ENCODE assay signal across 32 cellular contexts in genomic region chr6:128417698-128418097, GRCh38.
DNase-seq lines count a peak whose midpoint lies in the region; ATAC-seq and TF ChIP-seq lines count a peak whose summit lies in the region.
"Had no signal": no experiment of that assay in that cellular context is flagged by ENCODE, and none has a peak within 500 bp of the region (broad histone marks: within the 10 kb centered on the region; RNA-seq: fewer than 3 reads in every experiment).

No MANE protein-coding gene starts in this region.

- peaks cover 6% of the 10 kb centered on the region for H3K4me1 Mint-ChIP-seq in type B pancreatic cell (ENCODE audit: unreplicated experiment)
- H3K4me1 Mint-ChIP-seq: CD8-positive, alpha-beta memory T cell had no signal

- no peaks in the 10 kb centered on the region for H3K27me3 ChIP-seq in fibroblast of lung (ENCODE audit: control insufficient read depth, insufficient read depth, low read length)
- H3K27me3 ChIP-seq in right cardiac atrium (ENCODE audit: control insufficient read depth, insufficient read depth), result no peaks in the 10 kb centered on the region
- no peaks in the 10 kb centered on the region for H3K27me3 ChIP-seq in skeletal muscle tissue (ENCODE audit: control insufficient read depth in 3 of 3, insufficient read depth in 3 of 3, low read length in 3 of 3)
- H3K27me3 ChIP-seq: colonic mucosa, pancreas, SJCRH30, stomach, thyroid gland had no signal

- H3K4me3 ChIP-seq in fibroblast of lung (replicated peaks in 1 of 4; ENCODE audit: control extremely low read depth in 1 of 4, insufficient read depth in 1 of 4, low read depth in 3 of 4, low read length in 4 of 4) (peak overlapping the region in 1 of 4 experiments; percentile 9), right cardiac atrium (ENCODE audit: low read length) (no peak overlapping the region), skeletal muscle tissue (ENCODE audit: low read length in 3 of 3) (peak overlapping the region in 2 of 3 donors; percentile 11 to 59)
- H3K4me3 ChIP-seq: colonic mucosa, pancreas, SJCRH30, stomach, thyroid gland had no signal

- H3K9me3 Mint-ChIP-seq in type B pancreatic cell, result peaks cover 6% of the 10 kb centered on the region

- H3K27ac ChIP-seq in fibroblast of lung (ENCODE audit: insufficient read depth, low read length) (peak overlapping the region; percentile 5), right cardiac atrium (ENCODE audit: low read length) (no peak overlapping the region), skeletal muscle tissue (ENCODE audit: low read depth, low read length) (no peak overlapping the region)
- H3K27ac ChIP-seq: colonic mucosa, epithelial cell of prostate, SJCRH30, stomach, thyroid gland, VCaP had no signal

- WGBS in right cardiac atrium, result 50% methylated on average over 5 of the region's 5 CpGs

- no peak overlapping the region for H3K27ac Mint-ChIP-seq in type B pancreatic cell
- H3K27ac Mint-ChIP-seq: activated CD8-positive, alpha-beta T cell treated with anti-CD3 and anti-CD28 coated beads, Interleukin-2, amount 10 ng/mL, durations not matched to agents 7 days and 5 days; CD8-positive, alpha-beta memory T cell; H9 had no signal

- no peaks in the 10 kb centered on the region for H3K27me3 Mint-ChIP-seq in type B pancreatic cell

- no peaks in the 10 kb centered on the region for H4K20me1 ChIP-seq in fibroblast of lung (ENCODE audit: control insufficient read depth, extremely low read depth, insufficient read depth, low read length)

- H3K4me2 ChIP-seq in fibroblast of lung (ENCODE audit: extremely low read depth, insufficient read depth, low read length), result peak overlapping the region; percentile 15

- peak; percentile 74 to 75 for ATAC-seq in right cardiac atrium
- ATAC-seq in HG03378 (IDR thresholded peaks at IDR 0.05; ENCODE audit: unreplicated experiment), result no peak
- ATAC-seq: activated CD8-positive, alpha-beta T cell treated with anti-CD3 and anti-CD28 coated beads, Interleukin-2, amount 10 ng/mL, durations not matched to agents 7 days and 5 days; pancreas had no signal

- no peak overlapping the region for H3K4me3 Mint-ChIP-seq in type B pancreatic cell
- H3K4me3 Mint-ChIP-seq: activated CD8-positive, alpha-beta T cell treated with anti-CD3 and anti-CD28 coated beads, Interleukin-2, amount 10 ng/mL, durations not matched to agents 7 days and 5 days; CD8-positive, alpha-beta memory T cell; H9 had no signal

- no peak overlapping the region for H2AFZ ChIP-seq in fibroblast of lung (ENCODE audit: low read length)

- DNase-seq in RPMI7951 (ENCODE audit: low read depth) (peak; percentile 62), fibroblast of lung (ENCODE audit: low read depth in 2 of 2) (peak; percentile 15 to 75), right cardiac atrium (no peak), D341Med (ENCODE audit: low spot score) (no peak), type B pancreatic cell (ENCODE audit: extremely low spot score, unreplicated experiment) (no peak)
- DNase-seq: activated CD4-positive, alpha-beta T cell treated with anti-CD3 and anti-CD28 coated beads for 4 hours; activated CD8-positive, alpha-beta T cell treated with anti-CD3 and anti-CD28 coated beads, Interleukin-2, amount 10 ng/mL, durations not matched to agents 7 days and 5 days; activated naive CD4-positive, alpha-beta T cell treated with anti-CD3 and anti-CD28 coated beads, Interleukin-2, amount 50 U/mL, for 16 hours; CD8-positive, alpha-beta memory T cell; colonic mucosa; DMS153; effector CD8-positive, alpha-beta T cell; foreskin fibroblast; H9; Kasumi-1; kidney glomerular epithelial cell; mammary epithelial cell; NCI-H1436; NCI-H2081; NCI-H345; NCI-H748 treated with DMSO at 0.1 percent for 48 hours; pancreas; SJCRH30; stimulated activated CD4-positive, alpha-beta T cell treated with anti-CD3 and anti-CD28 coated beads, Interleukin-4, amount 100 ng/mL, for 1 hour; stomach; SW 1271; T-helper 9 cell; thyroid gland had no signal

- H3K9me3 ChIP-seq in fibroblast of lung (ENCODE audit: control insufficient read depth, insufficient read depth, low read depth, low read length) (no peaks in the 10 kb centered on the region), right cardiac atrium (ENCODE audit: control insufficient read depth, low read length) (no peaks in the 10 kb centered on the region), skeletal muscle tissue (ENCODE audit: control insufficient read depth in 3 of 3, low read length in 3 of 3) (no peaks in the 10 kb centered on the region)
- H3K9me3 ChIP-seq: colonic mucosa, pancreas, SJCRH30, thyroid gland had no signal

- no peak overlapping the region for H3K9ac ChIP-seq in fibroblast of lung (ENCODE audit: insufficient read depth, low read length)
- H3K9ac ChIP-seq in skeletal muscle tissue (ENCODE audit: low read depth in 1 of 3, low read length in 3 of 3), result no peak overlapping the region

- H3K36me3 ChIP-seq in fibroblast of lung (ENCODE audit: control insufficient read depth, insufficient read depth, low read length), result no peaks in the 10 kb centered on the region
- H3K36me3 ChIP-seq in skeletal muscle tissue (ENCODE audit: control insufficient read depth in 3 of 3, insufficient read depth in 3 of 3, low read length in 3 of 3), result no peaks in the 10 kb centered on the region
- H3K36me3 ChIP-seq: colonic mucosa, pancreas, stomach, thyroid gland had no signal

- intact Hi-C loops in right cardiac atrium (cut with DNase I), result no loop called here

- no peaks in the 10 kb centered on the region for H3K4me1 ChIP-seq in fibroblast of lung (ENCODE audit: control insufficient read depth, extremely low read depth, insufficient read depth, low read length)
- peaks cover 2% of the 10 kb centered on the region for H3K4me1 ChIP-seq in right cardiac atrium (ENCODE audit: control insufficient read depth, insufficient read depth, low read length)
- peaks cover 0 to 5% (median 0%) of the 10 kb centered on the region in 3 donors for H3K4me1 ChIP-seq in skeletal muscle tissue (ENCODE audit: control insufficient read depth in 3 of 3, insufficient read depth in 3 of 3, low read length in 3 of 3)
- H3K4me1 ChIP-seq: colonic mucosa, SJCRH30, thyroid gland had no signal

- H3K36me3 Mint-ChIP-seq in type B pancreatic cell, result peaks cover 20% of the 10 kb centered on the region
- H3K36me3 Mint-ChIP-seq: CD8-positive, alpha-beta memory T cell had no signal

- no peaks in the 10 kb centered on the region for H3K79me2 ChIP-seq in fibroblast of lung (ENCODE audit: control insufficient read depth, insufficient read depth, low read length)

- no peak for TF ChIP-seq CTCF in fibroblast of lung (conservative IDR thresholded peaks at IDR 0.05 in 1 of 2, IDR thresholded peaks at IDR 0.05 in 1 of 2; ENCODE audit: low read depth in 1 of 2, low read length in 2 of 2)
- no peak for TF ChIP-seq CTCF in type B pancreatic cell (conservative IDR thresholded peaks at IDR 0.05)

Comparison
In these comparisons a context has a peak if more than half of its experiments do, and no peak if none do; other contexts are left out.
1. DNase-seq: peak in RPMI7951 (single experiment) and fibroblast of lung (2 of 2); none in right cardiac atrium (0 of 3), D341Med (single experiment) and type B pancreatic cell (single experiment).